In genomic region chr11:1262172-1263006, GRCh38 we compare ENCODE assay signal across 8 cellular contexts. TPM values are rescaled to one million over a fixed set of nuclear protein-coding genes. Genes with fewer than 3 reads are reported as not detected.
A peak's percentile ranks its signal among the peaks of the same experiment; 100 is the strongest.
DNase-seq lines count a peak whose midpoint lies in the region; ATAC-seq, FAIRE-seq and TF ChIP-seq lines count a peak whose summit lies in the region.

No MANE protein-coding gene starts in this region.

- POLR2A ChIA-PET in AG04449 (lab: Yijun Ruan, JAX), result no interaction called here

- TF ChIP-seq CTCF in AG04449 (IDR thresholded peaks at IDR 0.05; ENCODE audit: insufficient read depth, low read length, missing control alignments), result no peak

- H3K9ac ChIP-seq in NT2/D1 (ENCODE audit: insufficient read length, low read depth), result peak overlapping the region; percentile 79

- 34% methylated on average over 27 to 30 of the region's 31 CpGs for WGBS in mesodermal cell (ENCODE audit: insufficient coverage in 2 of 2), 2 experiments

- no peak overlapping the region for H3K27ac ChIP-seq in mesodermal cell (ENCODE audit: low read depth, low read length, severe bottlenecking)

- H3K4me1 ChIP-seq in NT2/D1 (ENCODE audit: insufficient read depth, insufficient read length) (peaks cover 20% of the 10 kb centered on the region), mesodermal cell (ENCODE audit: control insufficient read depth, insufficient read depth, low read length, poor library complexity, severe bottlenecking) (peaks cover 4% of the 10 kb centered on the region)

- peak; percentile 83 for ATAC-seq in GM19043 (IDR thresholded peaks at IDR 0.05; ENCODE audit: low read depth, unreplicated experiment)

- FAIRE-seq in endometrium (lab: Jason Lieb, UNC), result peak; percentile 77

- H3K9me3 ChIP-seq in NT2/D1 (ENCODE audit: insufficient read depth, low read length) (peaks cover 24% of the 10 kb centered on the region), mesodermal cell (ENCODE audit: control insufficient read depth, low read length) (peaks cover 6% of the 10 kb centered on the region)

- H3K27me3 ChIP-seq in NT2/D1 (ENCODE audit: insufficient read depth, insufficient read length), result no peaks in the 10 kb centered on the region

- H3K36me3 ChIP-seq in NT2/D1 (ENCODE audit: insufficient read depth, insufficient read length, low read length) (no peaks in the 10 kb centered on the region), mesodermal cell (ENCODE audit: control insufficient read depth, insufficient read depth, low read length) (no peaks in the 10 kb centered on the region)

- H3K4me3 ChIP-seq in AG04449 (ENCODE audit: low read depth, low read length) (peak overlapping the region; percentile 63), NT2/D1 (ENCODE audit: insufficient read length, low read depth) (peak overlapping the region; percentile 74), mesodermal cell (ENCODE audit: extremely low read depth, insufficient read depth, low read length, poor library complexity, severe bottlenecking) (peak overlapping the region; percentile 12)

- DNase-seq in AG04449 (ENCODE audit: low read depth, low spot score), result peak; percentile 57
- DNase-seq in HPDE6-E6E7 (ENCODE audit: extremely low spot score), result peak; percentile 65
- peak; percentile 90 for DNase-seq in NT2/D1 (ENCODE audit: low read depth, low spot score)
- DNase-seq in activated CD8-positive, alpha-beta memory T cell treated with anti-CD3 and anti-CD28 coated beads, Interleukin-2, amount 50 U/mL, for 4 hours, result peak; percentile 83
- DNase-seq in stimulated activated CD8-positive, alpha-beta memory T cell treated with anti-CD3 and anti-CD28 coated beads, Interleukin-12 subunit alpha, Interleukin-12 subunit beta, amount 100 ng/mL, for 4 hours (ENCODE audit: low read depth), result peak; percentile 69

- CTCF ChIA-PET in AG04449 (lab: Yijun Ruan, JAX), result interaction anchor here (0.8 to 3.0 kb wide), 5 partner anchors 10 to 312 kb away, joined by 3 to 17 read pairs (median 4); partner anchors contain the start of gene TOLLIP

RNA-seq across cellular contexts. Expression of gene MUC5B, which starts 39.5 kb away (rescaled TPM):
- not detected for polyA plus RNA-seq in mesodermal cell (2013, experiment 1 of 2)
- polyA plus RNA-seq in mesodermal cell (2013, experiment 2 of 2), result not detected

RNA-seq across cellular contexts. Expression of gene TOLLIP, which starts 47.0 kb away (rescaled TPM):
- 28.2 TPM for polyA plus RNA-seq in mesodermal cell (2013, experiment 1 of 2)
- polyA plus RNA-seq in mesodermal cell (2013, experiment 2 of 2), result 16.8 TPM

Comparison
In these comparisons a context has a peak if more than half of its experiments do, and no peak if none do; other contexts are left out.
1. H3K4me3 ChIP-seq: peak in every context shown above with its lines; median percentile 74 in NT2/D1; 63 in AG04449; 12 in mesodermal cell.